Comparison of ENCODE assay signal across 15 cellular contexts in the genomic region with DNA sequence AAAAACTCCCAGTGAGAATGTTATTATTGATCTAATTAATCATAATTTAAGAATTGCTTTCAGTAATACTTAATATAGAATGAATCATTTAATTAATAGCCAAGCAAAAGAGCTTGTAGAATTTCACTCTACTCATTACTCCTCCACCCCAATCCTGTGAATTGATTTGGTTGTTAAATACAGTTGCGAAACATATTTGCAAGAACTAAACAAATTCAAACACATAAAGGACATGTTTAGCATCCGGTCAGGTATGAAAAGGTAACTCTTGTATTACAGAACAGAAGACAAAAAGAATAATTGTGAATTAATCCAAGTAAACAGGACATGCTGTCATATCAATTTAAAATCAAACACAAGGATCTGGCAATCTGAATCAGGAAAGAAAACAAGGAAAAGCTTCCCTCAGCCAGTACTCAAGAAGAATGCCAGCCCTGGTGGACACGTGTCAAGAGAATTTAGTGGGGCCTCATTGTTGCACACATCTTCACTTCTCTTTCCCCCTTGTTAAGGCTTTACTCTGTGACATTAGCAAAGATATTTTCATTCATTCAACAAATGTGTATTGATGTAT.
DNase-seq lines count a peak whose midpoint lies in the region; TF ChIP-seq lines count a peak whose summit lies in the region.
"Had no signal": no experiment of that assay in that cellular context is flagged by ENCODE, and none has a peak within 500 bp of the region (broad histone marks: within the 10 kb centered on the region; RNA-seq: fewer than 3 reads in every experiment).

No MANE protein-coding gene starts in this region.

- H3K4me1 Mint-ChIP-seq in Calu3 (ENCODE audit: low read depth, unreplicated experiment): peaks cover 53% of the 10 kb centered on the region
- H3K4me1 Mint-ChIP-seq: CD8-positive, alpha-beta memory T cell; IgD-negative memory B cell had no signal

- CTCF ChIA-PET in Calu3 (lab: Charles Lee): interaction anchor here (0.8 kb wide), 1 partner anchor 50 kb away, joined by 3 read pairs; no protein-coding TSS in a partner anchor

- DNase-seq in Calu3 (no peak), HT-29 (ENCODE audit: low spot score) (peak; percentile 16), cerebellar cortex (ENCODE audit: low spot score) (peak; percentile 54), renal cortical epithelial cell (ENCODE audit: low read depth) (peak; percentile 17), medulla oblongata (ENCODE audit: extremely low spot score) (no peak), AML-193 (lab: John Stamatoyannopoulos, UW) (no peak)
- no peak for DNase-seq in stimulated activated CD4-positive, alpha-beta T cell treated with anti-CD3 and anti-CD28 coated beads, Interleukin-4, amount 100 ng/mL, for 4 hours
- DNase-seq: Caco-2; CD8-positive, alpha-beta memory T cell; DMS 273 treated with DMSO at 0.1 percent for 48 hours; DMS79 treated with DMSO at 0.1 percent for 48 hours; EL; GDM1; HCEC 1CT had no signal

- intact Hi-C loops in Calu3 (cut with micrococcal nuclease; ENCODE audit: unreplicated experiment): loop anchor here (10.0 kb wide), 1 partner anchor 239 kb away; no protein-coding TSS in a partner anchor

- no peak for TF ChIP-seq CTCF in Calu3 (IDR thresholded peaks at IDR 0.05; ENCODE audit: unreplicated experiment)

- no TSS peak for BruUV-seq in Calu3 (replicated peaks; lab: Mats Ljungman, UMichigan)

- H3K9me3 Mint-ChIP-seq in Calu3 (ENCODE audit: low read depth, unreplicated experiment): peaks cover 6% of the 10 kb centered on the region

- peaks cover 6% of the 10 kb centered on the region for H3K36me3 Mint-ChIP-seq in Calu3 (ENCODE audit: insufficient read depth, unreplicated experiment)

- no peak overlapping the region for H3K4me3 Mint-ChIP-seq in Calu3 (ENCODE audit: low read depth, unreplicated experiment)
- H3K4me3 Mint-ChIP-seq: CD8-positive, alpha-beta memory T cell; IgD-negative memory B cell had no signal

- H3K27me3 Mint-ChIP-seq in Calu3 (ENCODE audit: unreplicated experiment): no peaks in the 10 kb centered on the region
- H3K27me3 Mint-ChIP-seq: CD8-positive, alpha-beta memory T cell; IgD-negative memory B cell had no signal

- H3K27ac Mint-ChIP-seq in Calu3 (ENCODE audit: unreplicated experiment): peak overlapping the region; percentile 38
- H3K27ac Mint-ChIP-seq: CD8-positive, alpha-beta memory T cell; IgD-negative memory B cell had no signal

Comparison
In these comparisons a context has a peak if more than half of its experiments do, and no peak if none do; other contexts are left out.
1. DNase-seq: peak in HT-29 (single experiment), cerebellar cortex (single experiment) and renal cortical epithelial cell (single experiment); none in Calu3 (single experiment), medulla oblongata (single experiment), stimulated activated CD4-positive, alpha-beta T cell treated with anti-CD3 and anti-CD28 coated beads, Interleukin-4, amount 100 ng/mL, for 4 hours (0 of 2) and AML-193 (0 of 2).